Comparison of ENCODE assay signal across 11 cellular contexts in genomic region chr22:31288496-31289235, GRCh38. TPM values are rescaled to one million over a fixed set of nuclear protein-coding genes. Genes with fewer than 3 reads are reported as not detected.
DNase-seq lines count a peak whose midpoint lies in the region; ATAC-seq and TF ChIP-seq lines count a peak whose summit lies in the region.
"Had no signal": no experiment of that assay in that cellular context is flagged by ENCODE, and none has a peak within 500 bp of the region (broad histone marks: within the 10 kb centered on the region; RNA-seq: fewer than 3 reads in every experiment).

No MANE protein-coding gene starts in this region.

- H3K27ac ChIP-seq in BLaER1 (peak overlapping the region; percentile 87; the same call in 1 of the 2 replicates), HL-60 (replicated peaks) (peak overlapping the region; percentile 38; the same call in 1 of the 2 replicates)

- CTCF ChIA-PET in MCF 10A (lab: Yijun Ruan, JAX), result no interaction called here

- intact Hi-C loops in posterior vena cava (cut with DNase I) (no loop called here), MCF 10A (cut with micrococcal nuclease) (no loop called here)

- ATAC-seq in central memory CD8-positive, alpha-beta T cell (replicated peaks; ENCODE audit: extremely low read depth, poor library complexity, severe bottlenecking), result no peak
- no peak for ATAC-seq in natural killer cell treated with Interleukin-12 subunit alpha and Interleukin-12 subunit beta and Interleukin-15 and Interleukin-18, amount 100 ng/mL, for 72 hours
- ATAC-seq in GM19395 (IDR thresholded peaks at IDR 0.05; ENCODE audit: unreplicated experiment), result no peak

- no peaks in the 10 kb centered on the region for H3K27me3 Mint-ChIP-seq in central memory CD8-positive, alpha-beta T cell
- H3K27me3 Mint-ChIP-seq in natural killer cell treated with Interleukin-12 subunit alpha and Interleukin-12 subunit beta and Interleukin-15 and Interleukin-18, amount 100 ng/mL, for 72 hours, result no peaks in the 10 kb centered on the region
- no peaks in the 10 kb centered on the region for H3K27me3 Mint-ChIP-seq in MCF 10A (ENCODE audit: insufficient read depth, unreplicated experiment)

- H3K9me3 Mint-ChIP-seq in central memory CD8-positive, alpha-beta T cell, result no peaks in the 10 kb centered on the region
- no peaks in the 10 kb centered on the region for H3K9me3 Mint-ChIP-seq in natural killer cell treated with Interleukin-12 subunit alpha and Interleukin-12 subunit beta and Interleukin-15 and Interleukin-18, amount 100 ng/mL, for 72 hours
- no peaks in the 10 kb centered on the region for H3K9me3 Mint-ChIP-seq in MCF 10A (ENCODE audit: unreplicated experiment)

- H4K20me1 ChIP-seq in BLaER1, result no peaks in the 10 kb centered on the region

- DNase-seq in HL-60 (ENCODE audit: low read depth in 1 of 2, low spot score in 1 of 2) (peak in 1 of 2 experiments; percentile 48), posterior vena cava (ENCODE audit: low spot score) (no peak), NCI-H510A (lab: John Stamatoyannopoulos, UW) (no peak), MCF 10A (ENCODE audit: unreplicated experiment) (no peak)
- no peak for DNase-seq in central memory CD8-positive, alpha-beta T cell (ENCODE audit: low spot score in 2 of 2)
- no peak for DNase-seq in natural killer cell treated with Interleukin-12 subunit alpha and Interleukin-12 subunit beta and Interleukin-15 and Interleukin-18, amount 100 ng/mL, for 72 hours (ENCODE audit: low spot score)
- DNase-seq: anterior cingulate cortex, Calu3, NCI-H82 had no signal

- H3K9ac ChIP-seq in BLaER1, result peak overlapping the region; percentile 87; the same call in 1 of the 2 replicates

- H3K4me3 ChIP-seq in BLaER1 (no peak overlapping the region), HL-60 (replicated peaks; ENCODE audit: insufficient read depth, low read length) (no peak overlapping the region)

- 0 out of 2 replicates have a peak, but pooled peaks cover 4% of the 10 kb centered on the region for H3K27me3 ChIP-seq in BLaER1
- H3K27me3 ChIP-seq in HL-60 (ENCODE audit: insufficient read depth, poor library complexity, severe bottlenecking), result no peaks in the 10 kb centered on the region

- H3K4me3 Mint-ChIP-seq in central memory CD8-positive, alpha-beta T cell, result peak overlapping the region; percentile 97
- H3K4me3 Mint-ChIP-seq in natural killer cell treated with Interleukin-12 subunit alpha and Interleukin-12 subunit beta and Interleukin-15 and Interleukin-18, amount 100 ng/mL, for 72 hours, result no peak overlapping the region
- H3K4me3 Mint-ChIP-seq in MCF 10A (ENCODE audit: unreplicated experiment), result no peak overlapping the region

- no peaks in the 10 kb centered on the region for H3K9me3 ChIP-seq in BLaER1

- peak overlapping the region; percentile 100 for H3K4me2 ChIP-seq in BLaER1

- TF ChIP-seq CTCF in HL-60 (IDR thresholded peaks at IDR 0.05; ENCODE audit: insufficient read depth, low read length) (no peak), MCF 10A (IDR thresholded peaks at IDR 0.05; ENCODE audit: unreplicated experiment) (no peak)

- peaks cover 64% of the 10 kb centered on the region for H3K4me1 Mint-ChIP-seq in central memory CD8-positive, alpha-beta T cell
- H3K4me1 Mint-ChIP-seq in natural killer cell treated with Interleukin-12 subunit alpha and Interleukin-12 subunit beta and Interleukin-15 and Interleukin-18, amount 100 ng/mL, for 72 hours (ENCODE audit: low read depth in 2 of 2), result peaks cover 55 to 68% of the 10 kb centered on the region in 2 donors
- peaks cover 12% of the 10 kb centered on the region for H3K4me1 Mint-ChIP-seq in MCF 10A (ENCODE audit: insufficient read depth, unreplicated experiment)

- no peaks in the 10 kb centered on the region for H3K36me3 ChIP-seq in BLaER1

- no TSS peak for BruUV-seq in MCF 10A (replicated peaks; lab: Mats Ljungman, UMichigan)

- peak overlapping the region; percentile 100 for H3K27ac Mint-ChIP-seq in central memory CD8-positive, alpha-beta T cell (ENCODE audit: low read depth)
- peak overlapping the region; percentile 82 to 96 for H3K27ac Mint-ChIP-seq in natural killer cell treated with Interleukin-12 subunit alpha and Interleukin-12 subunit beta and Interleukin-15 and Interleukin-18, amount 100 ng/mL, for 72 hours
- H3K27ac Mint-ChIP-seq in MCF 10A (ENCODE audit: low read depth, unreplicated experiment), result no peak overlapping the region

- peaks cover 89% of the 10 kb centered on the region for H3K36me3 Mint-ChIP-seq in central memory CD8-positive, alpha-beta T cell (ENCODE audit: insufficient read depth)
- no peaks in the 10 kb centered on the region for H3K36me3 Mint-ChIP-seq in natural killer cell treated with Interleukin-12 subunit alpha and Interleukin-12 subunit beta and Interleukin-15 and Interleukin-18, amount 100 ng/mL, for 72 hours
- peaks cover 10% of the 10 kb centered on the region for H3K36me3 Mint-ChIP-seq in MCF 10A (ENCODE audit: insufficient read depth, unreplicated experiment)

- peaks cover 90% of the 10 kb centered on the region for H3K4me1 ChIP-seq in BLaER1

- POLR2A ChIA-PET in MCF 10A (lab: Yijun Ruan, JAX), result interaction anchor here (0.7 to 15.7 kb wide), 9 partner anchors 7 to 270 kb away, joined by 3 to 207 read pairs (median 23); partner anchors contain the start of gene PATZ1

RNA-seq across cellular contexts. Expression of gene PIK3IP1, which starts 3.6 kb away (rescaled TPM):
- total RNA-seq in natural killer cell treated with Interleukin-12 subunit alpha and Interleukin-12 subunit beta and Interleukin-15 and Interleukin-18, amount 100 ng/mL, for 72 hours, result 1 to 10 TPM in 1 of 2 donors, under 1 TPM in 1; 0.74 to 1.0 TPM
- 10 to 100 TPM; 12.8 to 18.8 TPM for total RNA-seq in posterior vena cava
- total RNA-seq in MCF 10A (2022), result 0.25 and 0.93 TPM in 2 replicates

RNA-seq across cellular contexts. Expression of gene PATZ1, which starts 57.5 kb away (rescaled TPM):
- total RNA-seq in natural killer cell treated with Interleukin-12 subunit alpha and Interleukin-12 subunit beta and Interleukin-15 and Interleukin-18, amount 100 ng/mL, for 72 hours, result 10 to 100 TPM; 13.9 to 34.1 TPM
- 10 to 100 TPM; 10.8 to 14.9 TPM for total RNA-seq in posterior vena cava
- total RNA-seq in MCF 10A (2022), result 16.0 and 19.2 TPM in 2 replicates
